In genomic region chr17:31252741-31253140, GRCh38 we compare ENCODE assay signal across 18 cellular contexts. TPM values are rescaled to one million over a fixed set of nuclear protein-coding genes. Genes with fewer than 3 reads are reported as not detected.
DNase-seq lines count a peak whose midpoint lies in the region; ATAC-seq, FAIRE-seq and TF ChIP-seq lines count a peak whose summit lies in the region.
"Had no signal": no experiment of that assay in that cellular context is flagged by ENCODE, and none has a peak within 500 bp of the region (broad histone marks: within the 10 kb centered on the region; RNA-seq: fewer than 3 reads in every experiment).

No MANE protein-coding gene starts in this region.

- no TSS peak for BruUV-seq in HepG2 (replicated peaks; lab: Mats Ljungman, UMichigan)

- H3K9ac ChIP-seq in HepG2 (ENCODE audit: insufficient read depth, low read depth, low read length) (no peak overlapping the region), keratinocyte (ENCODE audit: control insufficient read depth, extremely low read depth, insufficient read depth, low read length) (no peak overlapping the region)
- H3K9ac ChIP-seq: BLaER1 had no signal

- 95% methylated on average over 1 of the region's 1 CpG for WGBS in HepG2 (ENCODE audit: low lambda C conversion rate)
- WGBS in right lobe of liver (ENCODE audit: insufficient coverage, low coverage, low lambda C conversion rate, missing lambda C conversion rate): 86% methylated on average over 1 of the region's 1 CpG
- 35 to 50% methylated on average over 1 of the region's 1 CpG for WGBS in tibial nerve, 2 donors

- H3K4me1 ChIP-seq in HepG2 (ENCODE audit: insufficient read depth, low read length): peaks cover 11% of the 10 kb centered on the region
- no peaks in the 10 kb centered on the region for H3K4me1 ChIP-seq in right lobe of liver
- H3K4me1 ChIP-seq in RWPE2 (ENCODE audit: insufficient read depth, poor library complexity, severe bottlenecking): peaks cover 36% of the 10 kb centered on the region
- peaks cover 45% of the 10 kb centered on the region for H3K4me1 ChIP-seq in keratinocyte (ENCODE audit: control insufficient read depth, extremely low read depth, insufficient read depth, low read length)
- peaks cover 0 to 28% (median 4%) of the 10 kb centered on the region in 4 donors for H3K4me1 ChIP-seq in tibial nerve
- H3K4me1 ChIP-seq: Caco-2, HAP-1 had no signal

- TF ChIP-seq POLR2A in HepG2 (IDR thresholded peaks at IDR 0.05; ENCODE audit: insufficient read depth in 1 of 2, low read depth in 2 of 2, low read length in 2 of 2) (no peak), right lobe of liver (IDR thresholded peaks at IDR 0.05) (no peak), tibial nerve (IDR thresholded peaks at IDR 0.05) (no peak)

- no peak overlapping the region for H3K27ac ChIP-seq in HepG2 (ENCODE audit: extremely low read length, insufficient read depth, low read length)
- no peak overlapping the region for H3K27ac ChIP-seq in right lobe of liver
- peak overlapping the region; percentile 9 for H3K27ac ChIP-seq in RWPE2 (ENCODE audit: poor library complexity, severe bottlenecking)
- H3K27ac ChIP-seq in keratinocyte (ENCODE audit: control insufficient read depth, insufficient read depth, low read length): no peak overlapping the region
- no peak overlapping the region for H3K27ac ChIP-seq in tibial nerve
- H3K27ac ChIP-seq: 22Rv1, BLaER1 had no signal

- TF ChIP-seq EP300 in HepG2 (IDR thresholded peaks at IDR 0.05; ENCODE audit: low read depth in 2 of 2, low read length in 2 of 2) (no peak), HepG2 (CRISPR knock-in tag; IDR thresholded peaks at IDR 0.05; ENCODE audit: borderline replicate concordance) (no peak), tibial nerve (IDR thresholded peaks at IDR 0.05) (no peak)

- H2AFZ ChIP-seq in HepG2 (ENCODE audit: low read length) (no peak overlapping the region), keratinocyte (ENCODE audit: control insufficient read depth, low read length) (no peak overlapping the region)

- FAIRE-seq in HepG2 (lab: Jason Lieb, UNC) (peak; percentile 18), keratinocyte (lab: Jason Lieb, UNC) (no peak)
- FAIRE-seq: H1 had no signal

- H3K4me3 ChIP-seq in HepG2 (replicated peaks in 1 of 3; ENCODE audit: insufficient read depth in 1 of 3, low read depth in 2 of 3, low read length in 3 of 3) (no peak overlapping the region), right lobe of liver (no peak overlapping the region), RWPE2 (ENCODE audit: severe bottlenecking) (no peak overlapping the region), keratinocyte (ENCODE audit: control insufficient read depth in 2 of 3, extremely low read depth in 1 of 3, insufficient read depth in 2 of 3, low read depth in 1 of 3, low read length in 3 of 3) (no peak overlapping the region), tibial nerve (no peak overlapping the region)
- H3K4me3 ChIP-seq: BLaER1, HAP-1 had no signal

- CTCF ChIA-PET in HepG2 (lab: Yijun Ruan, JAX; ENCODE audit: low intra/inter-chr PET ratio, low total read pairs): no interaction called here

- H3K4me2 ChIP-seq in HepG2 (ENCODE audit: low read depth, low read length) (no peak overlapping the region), keratinocyte (ENCODE audit: control insufficient read depth, extremely low read depth, insufficient read depth, low read depth, low read length) (peak overlapping the region; percentile 48)
- H3K4me2 ChIP-seq: BLaER1 had no signal

- TF ChIP-seq CTCF in HepG2 (CRISPR knock-in tag; IDR thresholded peaks at IDR 0.05) (no peak), right lobe of liver (IDR thresholded peaks at IDR 0.05) (no peak), RWPE2 (IDR thresholded peaks at IDR 0.05; ENCODE audit: poor library complexity, severe bottlenecking) (no peak), keratinocyte (optimal IDR thresholded peaks at IDR 0.05 in 1 of 3, IDR thresholded peaks at IDR 0.05 in 1 of 3, conservative IDR thresholded peaks at IDR 0.05 in 1 of 3; ENCODE audit: extremely low read depth in 1 of 3, insufficient read depth in 2 of 3, low read length in 3 of 3) (no peak), tibial nerve (IDR thresholded peaks at IDR 0.05) (no peak)

- H3K27me3 ChIP-seq in HepG2 (ENCODE audit: control insufficient read depth in 1 of 2, insufficient read depth in 2 of 2, low read length in 2 of 2): no peaks in the 10 kb centered on the region; a peak in 1 of 5 replicates
- H3K27me3 ChIP-seq in right lobe of liver: no peaks in the 10 kb centered on the region
- no peaks in the 10 kb centered on the region for H3K27me3 ChIP-seq in RWPE2 (ENCODE audit: insufficient read depth, poor library complexity, severe bottlenecking)
- H3K27me3 ChIP-seq in keratinocyte (ENCODE audit: control insufficient read depth, extremely low read depth, insufficient read depth, low read length): no peaks in the 10 kb centered on the region
- H3K27me3 ChIP-seq in tibial nerve: no peaks in the 10 kb centered on the region
- H3K27me3 ChIP-seq: BLaER1 had no signal

- peaks cover 0 to 25% of the 10 kb centered on the region in 2 experiments; a peak in 4 of 5 replicates for H3K36me3 ChIP-seq in HepG2 (replicated peaks in 1 of 2; ENCODE audit: control insufficient read depth in 1 of 2, insufficient read depth in 2 of 2, low read length in 2 of 2)
- H3K36me3 ChIP-seq in right lobe of liver: no peaks in the 10 kb centered on the region
- H3K36me3 ChIP-seq in RWPE2 (ENCODE audit: low read depth): peaks cover 58% of the 10 kb centered on the region
- H3K36me3 ChIP-seq in keratinocyte (ENCODE audit: control insufficient read depth in 2 of 2, extremely low read depth in 1 of 2, insufficient read depth in 2 of 2, low read length in 2 of 2): peaks cover 2 to 4% of the 10 kb centered on the region in 2 experiments
- H3K36me3 ChIP-seq in tibial nerve: peaks cover 0 to 17% (median 0%) of the 10 kb centered on the region in 3 donors

- in situ Hi-C loops in HepG2 (cut with HindIII; ENCODE audit: extremely low pct_ligation_motif_present, low pct_unique_long_range_greater_than_20kb): no loop called here

- H3K79me2 ChIP-seq in HepG2 (ENCODE audit: insufficient read depth, low read length) (no peaks in the 10 kb centered on the region), keratinocyte (ENCODE audit: control insufficient read depth, insufficient read depth, low read length) (no peaks in the 10 kb centered on the region)

- intact Hi-C loops in HepG2 (cut with micrococcal nuclease; ENCODE audit: unreplicated experiment) (no loop called here), right lobe of liver (cut with DNase I) (no loop called here)

- POLR2A ChIA-PET in HepG2 (lab: Yijun Ruan, JAX): no interaction called here

- H3K9me1 ChIP-seq in keratinocyte (ENCODE audit: control insufficient read depth, extremely low read depth, insufficient read depth, low read length): no peaks in the 10 kb centered on the region

- no peak for TF ChIP-seq RAD21 in HepG2 (CRISPR knock-in tag; IDR thresholded peaks at IDR 0.05)

- ATAC-seq in HepG2 (no peak), right lobe of liver (no peak), RWPE2 (ENCODE audit: low read depth) (no peak), HG03442 (IDR thresholded peaks at IDR 0.05; ENCODE audit: unreplicated experiment) (no peak)

- H3K9me3 ChIP-seq in HepG2 (ENCODE audit: low read length) (no peaks in the 10 kb centered on the region), right lobe of liver (no peaks in the 10 kb centered on the region), RWPE2 (ENCODE audit: severe bottlenecking) (no peaks in the 10 kb centered on the region), keratinocyte (ENCODE audit: control insufficient read depth, low read depth, low read length) (no peaks in the 10 kb centered on the region), tibial nerve (no peaks in the 10 kb centered on the region)
- H3K9me3 ChIP-seq: BLaER1, Caco-2, HAP-1 had no signal

- dilution Hi-C loops in keratinocyte (cut with MboI; ENCODE audit: extremely low pct_ligation_motif_present, low sequenced_read_pairs): no loop called here

- H4K20me1 ChIP-seq in HepG2 (ENCODE audit: insufficient read depth, low read length) (no peaks in the 10 kb centered on the region), keratinocyte (ENCODE audit: control insufficient read depth, extremely low read depth, insufficient read depth, low read length) (no peaks in the 10 kb centered on the region)
- H4K20me1 ChIP-seq: BLaER1 had no signal

- DNase-seq in HepG2 (ENCODE audit: low spot score): no peak
- no peak for DNase-seq in right lobe of liver
- DNase-seq in RWPE2 (ENCODE audit: low spot score): no peak
- DNase-seq in keratinocyte (ENCODE audit: low read depth, low spot score): no peak
- no peak for DNase-seq in tibial nerve (ENCODE audit: low spot score in 2 of 2)
- DNase-seq in activated CD4-positive, alpha-beta T cell treated with anti-CD3 and anti-CD28 coated beads for 48 hours: no peak
- no peak for DNase-seq in epidermal melanocyte (ENCODE audit: insufficient read length, low spot score)
- DNase-seq: AML-193; Caco-2; CD8-positive, alpha-beta memory T cell; DND-41; HFFc6 had no signal

RNA-seq across cellular contexts. Expression of gene OMG, which starts 44.3 kb away (rescaled TPM):
- total RNA-seq in HepG2 (2016; rRNA removed; fragmentation: Illumina TruSeq; extraction: Trizol) (not detected in 2 replicates), right lobe of liver (under 1 TPM in 2 of 6 experiments, not detected in 4; 0.29 to 0.62 TPM), tibial nerve (not detected)
- not detected in 2 replicates for total RNA-seq in HepG2 (2016; cell fraction: cytosol; rRNA removed; fragmentation: Illumina TruSeq; extraction: Trizol; ENCODE audit: low read depth)
- total RNA-seq in HepG2 (2016; cell fraction: insoluble cytoplasmic fraction; rRNA removed; fragmentation: Illumina TruSeq; extraction: Trizol): not detected in 2 replicates
- total RNA-seq in HepG2 (2016; cell fraction: membrane; rRNA removed; fragmentation: Illumina TruSeq; extraction: Trizol): not detected in 2 replicates
- not detected in 2 replicates for total RNA-seq in HepG2 (2016; cell fraction: nucleus; rRNA removed; fragmentation: Illumina TruSeq; extraction: Trizol)
- polyA plus RNA-seq in HepG2 (2011; rRNA removed) (not detected in 2 replicates), keratinocyte (not detected in 3 replicates)
- polyA plus RNA-seq in HepG2 (2011; cell fraction: cytosol; rRNA removed): not detected in 2 replicates
- polyA plus RNA-seq in HepG2 (2011; cell fraction: nucleus; rRNA removed): not detected in 2 replicates
- polyA plus RNA-seq in HepG2 (2012): 0.24 TPM in 1 of 2 replicates, not detected in the other
- polyA plus RNA-seq in HepG2 (2016; cell fraction: cytosol; fragmentation: Illumina TruSeq; extraction: Trizol; ENCODE audit: low read depth): not detected in 2 replicates
- polyA plus RNA-seq in HepG2 (2016; cell fraction: insoluble cytoplasmic fraction; fragmentation: Illumina TruSeq; extraction: Trizol; ENCODE audit: low read depth): not detected in 2 replicates
- polyA plus RNA-seq in HepG2 (2016; cell fraction: membrane; fragmentation: Illumina TruSeq; extraction: Trizol; ENCODE audit: low read depth): not detected in 2 replicates
- polyA plus RNA-seq in HepG2 (2016; cell fraction: nucleus; fragmentation: Illumina TruSeq; extraction: Trizol; ENCODE audit: insufficient read depth, low read depth): not detected in 2 replicates
- polyA minus RNA-seq in HepG2 (2011; rRNA and poly(A)+ RNA removed; ENCODE audit: low replicate concordance): not detected in 2 replicates
- not detected in 2 replicates for polyA minus RNA-seq in HepG2 (2011; cell fraction: cytosol; rRNA and poly(A)+ RNA removed)
- polyA minus RNA-seq in HepG2 (2011; cell fraction: nucleus; rRNA and poly(A)+ RNA removed): 0.37 TPM in 1 of 2 replicates, not detected in the other
- not detected for polyA plus RNA-seq in keratinocyte (2011; ENCODE audit: low read depth)
- polyA plus RNA-seq in keratinocyte (2011; cell fraction: cytosol; rRNA removed): not detected in 2 replicates
- polyA plus RNA-seq in keratinocyte (2011; cell fraction: nucleus; rRNA removed): not detected in 2 replicates
- 1.0 TPM in 1 of 2 replicates, not detected in the other for polyA plus RNA-seq in keratinocyte (2012; ENCODE audit: low replicate concordance)
- not detected in 3 replicates for polyA minus RNA-seq in keratinocyte
- not detected for polyA minus RNA-seq in keratinocyte (2011; cell fraction: cytosol; rRNA and poly(A)+ RNA removed)
- polyA minus RNA-seq in keratinocyte (2011; cell fraction: nucleus; rRNA and poly(A)+ RNA removed): not detected in 2 replicates
- total RNA-seq: Caco-2, H1 had no signal
- polyA plus RNA-seq: CD8-positive, alpha-beta memory T cell; H1; IgD-negative memory B cell had no signal
